8 cellular contexts compared by ENCODE assay signal in genomic region chr5:132526290-132526973, GRCh38. TPM values are rescaled to one million over a fixed set of nuclear protein-coding genes. Genes with fewer than 3 reads are reported as not detected.
DNase-seq lines count a peak whose midpoint lies in the region; ATAC-seq and TF ChIP-seq lines count a peak whose summit lies in the region.

No MANE protein-coding gene starts in this region.

- H3K27me3 ChIP-seq in vagina = no peaks in the 10 kb centered on the region

- POLR2A ChIA-PET in activated CD4-positive, alpha-beta memory T cell treated with anti-CD3 and anti-CD28 coated beads for 36 hours (lab: Charles Lee) = interaction anchor here (0.5 to 1.3 kb wide), 3 partner anchors 28 to 314 kb away, joined by 3 read pairs; partner anchors contain the start of gene RAD50

- ATAC-seq in HG02623 (IDR thresholded peaks at IDR 0.05; ENCODE audit: unreplicated experiment) (peak; percentile 39), naive B cell (ENCODE audit: low read depth in 2 of 2) (peak; percentile 24 to 34)

- no peak overlapping the region for H3K4me3 ChIP-seq in vagina

- no peaks in the 10 kb centered on the region for H3K4me1 ChIP-seq in vagina

- H3K9me3 Mint-ChIP-seq in activated CD4-positive, alpha-beta memory T cell treated with anti-CD3 and anti-CD28 coated beads for 36 hours = peaks cover 4% of the 10 kb centered on the region
- H3K9me3 Mint-ChIP-seq in naive B cell = peaks cover 0 to 4% (median 0%) of the 10 kb centered on the region in 7 donors

- DNase-seq in NCI-H1436 (lab: John Stamatoyannopoulos, UW) (peak; percentile 51), NCI-H1436 treated with DMSO at 0.1 percent for 48 hours (lab: John Stamatoyannopoulos, UW) (no peak), NCI-H2227 (lab: John Stamatoyannopoulos, UW; ENCODE audit: unreplicated experiment) (peak; percentile 53), erythroblast (lab: John Stamatoyannopoulos, UW) (peak; percentile 59 to 83), naive B cell (peak; percentile 49), vagina (ENCODE audit: extremely low spot score in 2 of 2) (no peak)
- DNase-seq in activated CD4-positive, alpha-beta memory T cell treated with anti-CD3 and anti-CD28 coated beads for 36 hours = peak; percentile 48

- intact Hi-C loops in activated CD4-positive, alpha-beta memory T cell treated with anti-CD3 and anti-CD28 coated beads for 36 hours (cut with micrococcal nuclease) = loop anchor here (1.0 to 5.0 kb wide), 5 partner anchors 51 to 341 kb away; partner anchors contain the start of genes GDF9, KIF3A and UQCRQ
- intact Hi-C loops in vagina (cut with DNase I) = no loop called here

- TF ChIP-seq CTCF in vagina (IDR thresholded peaks at IDR 0.05) = peak; percentile 35 to 80 (median 79)

- no peaks in the 10 kb centered on the region for H3K9me3 ChIP-seq in vagina

- H3K4me1 Mint-ChIP-seq in activated CD4-positive, alpha-beta memory T cell treated with anti-CD3 and anti-CD28 coated beads for 36 hours (ENCODE audit: low read depth) = peaks cover 38% of the 10 kb centered on the region
- peaks cover 42 to 61% (median 59%) of the 10 kb centered on the region in 3 donors for H3K4me1 Mint-ChIP-seq in naive B cell

- peaks cover 2% of the 10 kb centered on the region for H3K27me3 Mint-ChIP-seq in activated CD4-positive, alpha-beta memory T cell treated with anti-CD3 and anti-CD28 coated beads for 36 hours
- H3K27me3 Mint-ChIP-seq in naive B cell = no peaks in the 10 kb centered on the region

- no peak overlapping the region for H3K27ac Mint-ChIP-seq in activated CD4-positive, alpha-beta memory T cell treated with anti-CD3 and anti-CD28 coated beads for 36 hours
- peak overlapping the region in 4 of 6 donors; percentile 8 to 69 (median 64) for H3K27ac Mint-ChIP-seq in naive B cell

- H3K4me3 Mint-ChIP-seq in activated CD4-positive, alpha-beta memory T cell treated with anti-CD3 and anti-CD28 coated beads for 36 hours = no peak overlapping the region
- H3K4me3 Mint-ChIP-seq in naive B cell = peak overlapping the region in 7 of 8 donors; percentile 9 to 91 (median 72)

- no peaks in the 10 kb centered on the region for H3K36me3 Mint-ChIP-seq in activated CD4-positive, alpha-beta memory T cell treated with anti-CD3 and anti-CD28 coated beads for 36 hours
- no peaks in the 10 kb centered on the region for H3K36me3 Mint-ChIP-seq in naive B cell

- H3K36me3 ChIP-seq in vagina = no peaks in the 10 kb centered on the region

- TF ChIP-seq POLR2A in erythroblast (IDR thresholded peaks at IDR 0.05; ENCODE audit: low read length) = no peak
- TF ChIP-seq POLR2A in vagina (IDR thresholded peaks at IDR 0.05) = no peak

- CTCF ChIA-PET in activated CD4-positive, alpha-beta memory T cell treated with anti-CD3 and anti-CD28 coated beads for 36 hours (lab: Charles Lee) = interaction anchor here (0.6 to 4.8 kb wide), 55 partner anchors 10 to 1202 kb away, joined by 3 to 50 read pairs (median 4); partner anchors contain the start of genes CCNI2, HSPA4, IRF1 and RAD50

- H3K27ac ChIP-seq in vagina = no peak overlapping the region

RNA-seq across cellular contexts. Expression of gene IL5, which starts 16.9 kb away (rescaled TPM):
- 1 to 10 TPM; 4.1 to 5.0 TPM for total RNA-seq in activated CD4-positive, alpha-beta memory T cell treated with anti-CD3 and anti-CD28 coated beads for 36 hours
- not detected for polyA plus RNA-seq in naive B cell (ENCODE audit: low read depth in 6 of 6)
- total RNA-seq in vagina = not detected

RNA-seq across cellular contexts. Expression of gene RAD50, which starts 30.3 kb away (rescaled TPM):
- total RNA-seq in activated CD4-positive, alpha-beta memory T cell treated with anti-CD3 and anti-CD28 coated beads for 36 hours = 10 to 100 TPM; 44.6 to 47.6 TPM
- polyA plus RNA-seq in naive B cell (ENCODE audit: low read depth in 6 of 6) = 10 to 100 TPM; 10.1 to 33.5 (median 19.9) TPM
- 29.0 TPM for total RNA-seq in vagina

RNA-seq across cellular contexts. Expression of gene IRF1, which starts 35.9 kb away (rescaled TPM):
- total RNA-seq in activated CD4-positive, alpha-beta memory T cell treated with anti-CD3 and anti-CD28 coated beads for 36 hours = 100 to 1,000 TPM; 104 to 106 TPM
- polyA plus RNA-seq in naive B cell (ENCODE audit: low read depth in 6 of 6) = 100 to 1,000 TPM; 228 to 332 (median 296) TPM
- total RNA-seq in vagina = 49.8 TPM

Comparison
In these comparisons a context has a peak if more than half of its experiments do, and no peak if none do; other contexts are left out.
1. DNase-seq: peak in NCI-H1436 (single experiment), NCI-H2227 (single experiment), activated CD4-positive, alpha-beta memory T cell treated with anti-CD3 and anti-CD28 coated beads for 36 hours (single experiment), erythroblast (2 of 2) and naive B cell (single experiment); none in NCI-H1436 treated with DMSO at 0.1 percent for 48 hours (single experiment) and vagina (0 of 2).